17 cellular contexts compared by ENCODE assay signal in the genomic region with DNA sequence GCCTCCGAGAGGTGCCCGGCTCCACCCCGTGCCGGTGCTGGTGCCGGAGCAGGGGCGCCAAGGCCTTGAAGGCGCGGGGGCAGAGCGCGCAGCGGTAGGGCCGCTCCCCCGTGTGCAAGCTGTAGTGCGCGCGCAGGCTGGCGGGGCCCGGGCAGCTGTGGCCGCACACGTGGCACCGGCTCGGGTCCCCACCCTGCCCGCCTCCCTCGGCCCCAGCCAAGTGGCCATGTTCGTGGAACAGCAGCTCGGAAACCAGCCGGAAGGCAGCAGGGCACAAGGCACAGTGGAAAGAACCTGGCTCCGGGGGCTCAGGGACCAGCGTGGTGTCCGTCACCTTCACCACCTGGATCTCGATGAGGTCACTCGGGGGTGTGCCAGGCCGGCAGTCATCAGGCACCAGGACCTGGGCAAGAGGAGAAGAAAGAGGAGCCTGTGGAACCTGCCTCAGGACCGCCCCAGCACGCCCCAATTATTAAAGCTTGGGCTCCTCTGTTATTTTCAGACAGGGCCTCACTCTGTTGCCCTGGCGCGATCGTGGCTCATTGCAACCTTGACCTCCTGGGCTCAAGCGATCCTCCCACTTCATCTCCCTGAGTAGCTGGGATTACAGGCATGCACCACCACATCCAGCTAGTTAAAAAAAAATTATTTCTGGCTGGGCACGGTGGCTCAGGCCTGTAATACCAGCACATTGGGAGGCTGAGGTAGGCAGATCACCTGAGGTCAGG. TPM values are rescaled to one million over a fixed set of nuclear protein-coding genes. Genes with fewer than 3 reads are reported as not detected.
DNase-seq lines count a peak whose midpoint lies in the region; ATAC-seq, FAIRE-seq and TF ChIP-seq lines count a peak whose summit lies in the region.
"Had no signal": no experiment of that assay in that cellular context is flagged by ENCODE, and none has a peak within 500 bp of the region (broad histone marks: within the 10 kb centered on the region; RNA-seq: fewer than 3 reads in every experiment).

No MANE protein-coding gene starts in this region.

- H4K20me1 ChIP-seq in HepG2 (ENCODE audit: insufficient read depth, low read length): peaks cover 14% of the 10 kb centered on the region; the same call in 1 of the 2 replicates

- TF ChIP-seq CTCF in GM10266 (IDR thresholded peaks at IDR 0.05; ENCODE audit: control insufficient read depth, insufficient read depth, low read depth, missing control alignments): no peak
- no peak for TF ChIP-seq CTCF in HepG2 (CRISPR knock-in tag; IDR thresholded peaks at IDR 0.05)
- TF ChIP-seq CTCF in spleen (IDR thresholded peaks at IDR 0.05 in 8 of 11, conservative IDR thresholded peaks at IDR 0.05 in 3 of 11): no peak

- POLR2A ChIA-PET in HepG2 (lab: Yijun Ruan, JAX): interaction anchor here (0.6 to 2.8 kb wide), 3 partner anchors 13 to 31 kb away, joined by 3 to 23 read pairs (median 3); partner anchors contain the start of gene ZNF865

- CTCF ChIA-PET in HepG2 (lab: Yijun Ruan, JAX; ENCODE audit: low intra/inter-chr PET ratio, low total read pairs): no interaction called here

- no peak for TF ChIP-seq POLR2A in HepG2 (IDR thresholded peaks at IDR 0.05; ENCODE audit: insufficient read depth in 1 of 2, low read depth in 2 of 2, low read length in 2 of 2)
- no peak for TF ChIP-seq POLR2A in spleen (IDR thresholded peaks at IDR 0.05)

- no peak for FAIRE-seq in HepG2 (lab: Jason Lieb, UNC)
- FAIRE-seq: G401.6 had no signal

- H3K4me1 ChIP-seq in HepG2 (ENCODE audit: insufficient read depth, low read length) (peaks cover 36% of the 10 kb centered on the region), spleen (peaks cover 0 to 94% (median 37%) of the 10 kb centered on the region in 6 donors)

- no peak overlapping the region for H2AFZ ChIP-seq in HepG2 (ENCODE audit: low read length)
- H2AFZ ChIP-seq: GM23338 had no signal

- ATAC-seq in HepG2: no peak
- ATAC-seq in GM19023 (IDR thresholded peaks at IDR 0.05; ENCODE audit: unreplicated experiment): no peak
- ATAC-seq: GM23338, HCT116, PC-3 had no signal

- H3K27me3 ChIP-seq in H7 (ENCODE audit: control insufficient read depth, insufficient read depth, low read length): no peaks in the 10 kb centered on the region
- no peaks in the 10 kb centered on the region for H3K27me3 ChIP-seq in HepG2 (ENCODE audit: control insufficient read depth in 1 of 2, insufficient read depth in 2 of 2, low read length in 2 of 2)
- no peaks in the 10 kb centered on the region for H3K27me3 ChIP-seq in spleen (replicated peaks in 1 of 7)

- in situ Hi-C loops in HepG2 (cut with HindIII; ENCODE audit: extremely low pct_ligation_motif_present, low pct_unique_long_range_greater_than_20kb): no loop called here

- H3K79me2 ChIP-seq in HepG2 (ENCODE audit: insufficient read depth, low read length): peaks cover 4% of the 10 kb centered on the region

- DNase-seq in GM10266 (ENCODE audit: extremely low spot score) (peak; percentile 32), H7 (peak; percentile 54), HepG2 (ENCODE audit: low spot score) (no peak), spleen (peak; percentile 78), COLO668 (lab: John Stamatoyannopoulos, UW; ENCODE audit: unreplicated experiment) (no peak), T-helper 1 cell (no peak)
- DNase-seq: ACHN, DND-41, NCI-H1694 treated with DMSO at 0.1 percent for 48 hours, NCI-H526, PC-3, RPMI8226 had no signal

- TF ChIP-seq EP300 in HepG2 (IDR thresholded peaks at IDR 0.05; ENCODE audit: low read depth in 2 of 2, low read length in 2 of 2): no peak
- TF ChIP-seq EP300 in HepG2 (CRISPR knock-in tag; IDR thresholded peaks at IDR 0.05; ENCODE audit: borderline replicate concordance): no peak

- WGBS in HepG2 (ENCODE audit: low lambda C conversion rate): 85% methylated on average over 24 of the region's 40 CpGs
- 91 to 94% (median 92%) methylated on average over 15 to 40 of the region's 40 CpGs for WGBS in spleen, 5 donors

- H3K4me3 ChIP-seq in H7 (ENCODE audit: insufficient read depth, low read depth, low read length): no peak overlapping the region
- H3K4me3 ChIP-seq in HepG2 (replicated peaks in 1 of 3; ENCODE audit: insufficient read depth in 1 of 3, low read depth in 2 of 3, low read length in 3 of 3): no peak overlapping the region
- H3K4me3 ChIP-seq in spleen: no peak overlapping the region
- H3K4me3 ChIP-seq: GM23338 had no signal

- H3K9me3 ChIP-seq in HepG2 (ENCODE audit: low read length) (no peaks in the 10 kb centered on the region), spleen (no peaks in the 10 kb centered on the region)

- peaks cover 3% of the 10 kb centered on the region for H3K36me3 ChIP-seq in H7 (replicated peaks; ENCODE audit: control insufficient read depth, insufficient read depth, low read length)
- H3K36me3 ChIP-seq in HepG2 (replicated peaks in 1 of 2; ENCODE audit: control insufficient read depth in 1 of 2, insufficient read depth in 2 of 2, low read length in 2 of 2): peaks cover 1 to 3% of the 10 kb centered on the region in 2 experiments; a peak in 1 of 5 replicates
- peaks cover 0 to 33% (median 10%) of the 10 kb centered on the region in 6 donors for H3K36me3 ChIP-seq in spleen

- H3K4me2 ChIP-seq in HepG2 (ENCODE audit: low read depth, low read length): no peak overlapping the region
- H3K4me2 ChIP-seq: GM23338 had no signal

- no peak for TF ChIP-seq RAD21 in HepG2 (CRISPR knock-in tag; IDR thresholded peaks at IDR 0.05)

- no TSS peak for BruUV-seq in HepG2 (replicated peaks; lab: Mats Ljungman, UMichigan)

- H3K27ac ChIP-seq in HepG2 (ENCODE audit: extremely low read length, insufficient read depth, low read length): no peak overlapping the region
- peak overlapping the region in 3 of 8 donors; percentile 82 to 97 (median 95) for H3K27ac ChIP-seq in spleen
- H3K27ac ChIP-seq: C4-2B had no signal

- no peak overlapping the region for H3K9ac ChIP-seq in HepG2 (ENCODE audit: insufficient read depth, low read depth, low read length)

- intact Hi-C loops in HepG2 (cut with micrococcal nuclease; ENCODE audit: unreplicated experiment): no loop called here
- intact Hi-C loops in spleen (cut with DNase I; ENCODE audit: low total_unique reads): no loop called here

RNA-seq across cellular contexts. Expression of gene ZNF784, which starts 2.0 kb away (rescaled TPM):
- total RNA-seq in H7 (2014; rRNA removed; shearing (Covaris generic)): 9.8 and 12.5 TPM in 2 replicates
- total RNA-seq in HepG2 (2016; rRNA removed; fragmentation: Illumina TruSeq; extraction: Trizol) (4.0 and 4.2 TPM in 2 replicates), spleen (1 to 10 TPM; 4.0 to 10.0 (median 7.1) TPM)
- 1.1 and 1.3 TPM in 2 replicates for total RNA-seq in HepG2 (2016; cell fraction: cytosol; rRNA removed; fragmentation: Illumina TruSeq; extraction: Trizol; ENCODE audit: low read depth)
- total RNA-seq in HepG2 (2016; cell fraction: insoluble cytoplasmic fraction; rRNA removed; fragmentation: Illumina TruSeq; extraction: Trizol): 3.2 and 4.6 TPM in 2 replicates
- 3.3 and 3.7 TPM in 2 replicates for total RNA-seq in HepG2 (2016; cell fraction: membrane; rRNA removed; fragmentation: Illumina TruSeq; extraction: Trizol)
- total RNA-seq in HepG2 (2016; cell fraction: nucleus; rRNA removed; fragmentation: Illumina TruSeq; extraction: Trizol): 1.9 and 2.1 TPM in 2 replicates
- polyA plus RNA-seq in HepG2 (2011; rRNA removed) (4.1 and 5.1 TPM in 2 replicates), spleen (1 to 10 TPM; 3.3 to 7.6 (median 5.6) TPM)
- polyA plus RNA-seq in HepG2 (2011; cell fraction: cytosol; rRNA removed): 2.9 and 3.0 TPM in 2 replicates
- 9.8 and 12.0 TPM in 2 replicates for polyA plus RNA-seq in HepG2 (2011; cell fraction: nucleus; rRNA removed)
- polyA plus RNA-seq in HepG2 (2012): 4.6 and 5.3 TPM in 2 replicates
- 1.1 and 1.2 TPM in 2 replicates for polyA plus RNA-seq in HepG2 (2016; cell fraction: cytosol; fragmentation: Illumina TruSeq; extraction: Trizol; ENCODE audit: low read depth)
- polyA plus RNA-seq in HepG2 (2016; cell fraction: insoluble cytoplasmic fraction; fragmentation: Illumina TruSeq; extraction: Trizol; ENCODE audit: low read depth): 4.7 and 4.8 TPM in 2 replicates
- 1.6 and 1.9 TPM in 2 replicates for polyA plus RNA-seq in HepG2 (2016; cell fraction: membrane; fragmentation: Illumina TruSeq; extraction: Trizol; ENCODE audit: low read depth)
- 4.1 and 5.8 TPM in 2 replicates for polyA plus RNA-seq in HepG2 (2016; cell fraction: nucleus; fragmentation: Illumina TruSeq; extraction: Trizol; ENCODE audit: insufficient read depth, low read depth)
- polyA minus RNA-seq in HepG2 (2011; rRNA and poly(A)+ RNA removed; ENCODE audit: low replicate concordance): 2.9 and 8.2 TPM in 2 replicates
- 1.7 and 2.9 TPM in 2 replicates for polyA minus RNA-seq in HepG2 (2011; cell fraction: cytosol; rRNA and poly(A)+ RNA removed)
- polyA minus RNA-seq in HepG2 (2011; cell fraction: nucleus; rRNA and poly(A)+ RNA removed): 4.8 and 5.4 TPM in 2 replicates

RNA-seq across cellular contexts. Expression of gene ZNF865, which starts 17.0 kb away (rescaled TPM):
- total RNA-seq in H7 (2014; rRNA removed; shearing (Covaris generic)): 3.5 and 4.9 TPM in 2 replicates
- total RNA-seq in HepG2 (2016; rRNA removed; fragmentation: Illumina TruSeq; extraction: Trizol) (0.93 and 1.0 TPM in 2 replicates), spleen (10 to 100 TPM; 12.2 to 23.3 (median 17.8) TPM)
- total RNA-seq in HepG2 (2016; cell fraction: cytosol; rRNA removed; fragmentation: Illumina TruSeq; extraction: Trizol; ENCODE audit: low read depth): 0.26 and 0.30 TPM in 2 replicates
- 0.83 and 0.93 TPM in 2 replicates for total RNA-seq in HepG2 (2016; cell fraction: insoluble cytoplasmic fraction; rRNA removed; fragmentation: Illumina TruSeq; extraction: Trizol)
- total RNA-seq in HepG2 (2016; cell fraction: membrane; rRNA removed; fragmentation: Illumina TruSeq; extraction: Trizol): 1.1 and 1.3 TPM in 2 replicates
- 0.97 and 1.1 TPM in 2 replicates for total RNA-seq in HepG2 (2016; cell fraction: nucleus; rRNA removed; fragmentation: Illumina TruSeq; extraction: Trizol)
- polyA plus RNA-seq in HepG2 (2011; rRNA removed) (1.0 and 1.5 TPM in 2 replicates), spleen (10 to 100 TPM in 1 of 3 donors, 1 to 10 TPM in 2; 4.8 to 10.4 (median 5.3) TPM)
- polyA plus RNA-seq in HepG2 (2011; cell fraction: cytosol; rRNA removed): 1.2 and 1.9 TPM in 2 replicates
- polyA plus RNA-seq in HepG2 (2011; cell fraction: nucleus; rRNA removed): 3.2 and 3.9 TPM in 2 replicates
- 1.9 and 2.1 TPM in 2 replicates for polyA plus RNA-seq in HepG2 (2012)
- 0.71 and 0.81 TPM in 2 replicates for polyA plus RNA-seq in HepG2 (2016; cell fraction: cytosol; fragmentation: Illumina TruSeq; extraction: Trizol; ENCODE audit: low read depth)
- 3.6 and 4.1 TPM in 2 replicates for polyA plus RNA-seq in HepG2 (2016; cell fraction: insoluble cytoplasmic fraction; fragmentation: Illumina TruSeq; extraction: Trizol; ENCODE audit: low read depth)
- 2.4 and 2.8 TPM in 2 replicates for polyA plus RNA-seq in HepG2 (2016; cell fraction: membrane; fragmentation: Illumina TruSeq; extraction: Trizol; ENCODE audit: low read depth)
- polyA plus RNA-seq in HepG2 (2016; cell fraction: nucleus; fragmentation: Illumina TruSeq; extraction: Trizol; ENCODE audit: insufficient read depth, low read depth): 6.6 and 6.7 TPM in 2 replicates
- 2.5 and 2.6 TPM in 2 replicates for polyA minus RNA-seq in HepG2 (2011; rRNA and poly(A)+ RNA removed; ENCODE audit: low replicate concordance)
- 2.0 and 2.2 TPM in 2 replicates for polyA minus RNA-seq in HepG2 (2011; cell fraction: cytosol; rRNA and poly(A)+ RNA removed)
- 0.62 and 0.90 TPM in 2 replicates for polyA minus RNA-seq in HepG2 (2011; cell fraction: nucleus; rRNA and poly(A)+ RNA removed)

RNA-seq across cellular contexts. Expression of gene ZNF580, which starts 18.4 kb away (rescaled TPM):
- 16.0 and 25.0 TPM in 2 replicates for total RNA-seq in H7 (2014; rRNA removed; shearing (Covaris generic))
- 3.0 and 4.4 TPM in 2 replicates for total RNA-seq in HepG2 (2016; rRNA removed; fragmentation: Illumina TruSeq; extraction: Trizol)
- total RNA-seq in HepG2 (2016; cell fraction: cytosol; rRNA removed; fragmentation: Illumina TruSeq; extraction: Trizol; ENCODE audit: low read depth): 4.9 and 7.2 TPM in 2 replicates
- total RNA-seq in HepG2 (2016; cell fraction: insoluble cytoplasmic fraction; rRNA removed; fragmentation: Illumina TruSeq; extraction: Trizol): 1.4 and 3.8 TPM in 2 replicates
- 6.2 and 8.6 TPM in 2 replicates for total RNA-seq in HepG2 (2016; cell fraction: membrane; rRNA removed; fragmentation: Illumina TruSeq; extraction: Trizol)
- total RNA-seq in HepG2 (2016; cell fraction: nucleus; rRNA removed; fragmentation: Illumina TruSeq; extraction: Trizol): 3.4 and 4.3 TPM in 2 replicates
- 6.0 and 7.0 TPM in 2 replicates for polyA plus RNA-seq in HepG2 (2011; rRNA removed)
- polyA plus RNA-seq in HepG2 (2011; cell fraction: cytosol; rRNA removed): 4.7 and 7.3 TPM in 2 replicates
- polyA plus RNA-seq in HepG2 (2011; cell fraction: nucleus; rRNA removed): 27.6 and 35.1 TPM in 2 replicates
- 18.9 and 26.2 TPM in 2 replicates for polyA plus RNA-seq in HepG2 (2012)
- polyA plus RNA-seq in HepG2 (2016; cell fraction: cytosol; fragmentation: Illumina TruSeq; extraction: Trizol; ENCODE audit: low read depth): 32.0 and 36.6 TPM in 2 replicates
- 11.3 and 16.8 TPM in 2 replicates for polyA plus RNA-seq in HepG2 (2016; cell fraction: insoluble cytoplasmic fraction; fragmentation: Illumina TruSeq; extraction: Trizol; ENCODE audit: low read depth)
- polyA plus RNA-seq in HepG2 (2016; cell fraction: membrane; fragmentation: Illumina TruSeq; extraction: Trizol; ENCODE audit: low read depth): 30.4 and 35.3 TPM in 2 replicates
- 20.0 and 25.7 TPM in 2 replicates for polyA plus RNA-seq in HepG2 (2016; cell fraction: nucleus; fragmentation: Illumina TruSeq; extraction: Trizol; ENCODE audit: insufficient read depth, low read depth)
- polyA minus RNA-seq in HepG2 (2011; rRNA and poly(A)+ RNA removed; ENCODE audit: low replicate concordance): 7.9 and 9.8 TPM in 2 replicates
- 8.1 and 9.1 TPM in 2 replicates for polyA minus RNA-seq in HepG2 (2011; cell fraction: cytosol; rRNA and poly(A)+ RNA removed)
- polyA minus RNA-seq in HepG2 (2011; cell fraction: nucleus; rRNA and poly(A)+ RNA removed): 7.1 and 8.8 TPM in 2 replicates
- 10 to 100 TPM; 25.4 to 58.7 (median 31.7) TPM for total RNA-seq in spleen
- 10 to 100 TPM; 18.9 to 36.7 (median 33.3) TPM for polyA plus RNA-seq in spleen

RNA-seq across cellular contexts. Expression of gene ZNF581, which starts 21.0 kb away (rescaled TPM):
- 64.7 and 67.0 TPM in 2 replicates for total RNA-seq in H7 (2014; rRNA removed; shearing (Covaris generic))
- total RNA-seq in HepG2 (2016; rRNA removed; fragmentation: Illumina TruSeq; extraction: Trizol) (18.4 and 19.6 TPM in 2 replicates), spleen (10 to 100 TPM; 21.4 to 34.9 (median 27.2) TPM)
- total RNA-seq in HepG2 (2016; cell fraction: cytosol; rRNA removed; fragmentation: Illumina TruSeq; extraction: Trizol; ENCODE audit: low read depth): 34.0 and 35.7 TPM in 2 replicates
- 17.7 and 20.9 TPM in 2 replicates for total RNA-seq in HepG2 (2016; cell fraction: insoluble cytoplasmic fraction; rRNA removed; fragmentation: Illumina TruSeq; extraction: Trizol)
- 38.4 and 42.1 TPM in 2 replicates for total RNA-seq in HepG2 (2016; cell fraction: membrane; rRNA removed; fragmentation: Illumina TruSeq; extraction: Trizol)
- 10.8 and 12.4 TPM in 2 replicates for total RNA-seq in HepG2 (2016; cell fraction: nucleus; rRNA removed; fragmentation: Illumina TruSeq; extraction: Trizol)
- polyA plus RNA-seq in HepG2 (2011; rRNA removed) (49.5 and 52.6 TPM in 2 replicates), spleen (10 to 100 TPM; 39.8 to 46.5 (median 43.6) TPM)
- 38.8 and 63.7 TPM in 2 replicates for polyA plus RNA-seq in HepG2 (2011; cell fraction: cytosol; rRNA removed)
- polyA plus RNA-seq in HepG2 (2011; cell fraction: nucleus; rRNA removed): 31.7 and 33.0 TPM in 2 replicates
- 36.3 and 55.4 TPM in 2 replicates for polyA plus RNA-seq in HepG2 (2012)
- 26.5 and 29.6 TPM in 2 replicates for polyA plus RNA-seq in HepG2 (2016; cell fraction: cytosol; fragmentation: Illumina TruSeq; extraction: Trizol; ENCODE audit: low read depth)
- 17.0 and 19.4 TPM in 2 replicates for polyA plus RNA-seq in HepG2 (2016; cell fraction: insoluble cytoplasmic fraction; fragmentation: Illumina TruSeq; extraction: Trizol; ENCODE audit: low read depth)
- polyA plus RNA-seq in HepG2 (2016; cell fraction: membrane; fragmentation: Illumina TruSeq; extraction: Trizol; ENCODE audit: low read depth): 31.3 and 37.7 TPM in 2 replicates
- polyA plus RNA-seq in HepG2 (2016; cell fraction: nucleus; fragmentation: Illumina TruSeq; extraction: Trizol; ENCODE audit: insufficient read depth, low read depth): 21.8 and 23.7 TPM in 2 replicates
- 18.8 and 71.6 TPM in 2 replicates for polyA minus RNA-seq in HepG2 (2011; rRNA and poly(A)+ RNA removed; ENCODE audit: low replicate concordance)
- polyA minus RNA-seq in HepG2 (2011; cell fraction: cytosol; rRNA and poly(A)+ RNA removed): 32.7 and 49.8 TPM in 2 replicates
- 8.4 and 9.6 TPM in 2 replicates for polyA minus RNA-seq in HepG2 (2011; cell fraction: nucleus; rRNA and poly(A)+ RNA removed)

RNA-seq across cellular contexts. Expression of gene ZNF524, which starts 22.3 kb away (rescaled TPM):
- total RNA-seq in H7 (2014; rRNA removed; shearing (Covaris generic)): 11.2 and 13.6 TPM in 2 replicates
- total RNA-seq in HepG2 (2016; rRNA removed; fragmentation: Illumina TruSeq; extraction: Trizol) (1.6 and 4.6 TPM in 2 replicates), spleen (10 to 100 TPM; 19.7 to 42.5 (median 23.9) TPM)
- 6.2 and 7.2 TPM in 2 replicates for total RNA-seq in HepG2 (2016; cell fraction: cytosol; rRNA removed; fragmentation: Illumina TruSeq; extraction: Trizol; ENCODE audit: low read depth)
- 2.8 and 4.6 TPM in 2 replicates for total RNA-seq in HepG2 (2016; cell fraction: insoluble cytoplasmic fraction; rRNA removed; fragmentation: Illumina TruSeq; extraction: Trizol)
- 7.6 and 10.2 TPM in 2 replicates for total RNA-seq in HepG2 (2016; cell fraction: membrane; rRNA removed; fragmentation: Illumina TruSeq; extraction: Trizol)
- total RNA-seq in HepG2 (2016; cell fraction: nucleus; rRNA removed; fragmentation: Illumina TruSeq; extraction: Trizol): 2.7 TPM in 2 replicates
- polyA plus RNA-seq in HepG2 (2011; rRNA removed) (3.2 and 5.0 TPM in 2 replicates), spleen (10 to 100 TPM; 33.3 to 57.8 (median 39.2) TPM)
- 3.9 and 7.0 TPM in 2 replicates for polyA plus RNA-seq in HepG2 (2011; cell fraction: cytosol; rRNA removed)
- polyA plus RNA-seq in HepG2 (2011; cell fraction: nucleus; rRNA removed): 8.3 and 9.7 TPM in 2 replicates
- polyA plus RNA-seq in HepG2 (2012): 2.9 and 4.1 TPM in 2 replicates
- 8.5 and 8.9 TPM in 2 replicates for polyA plus RNA-seq in HepG2 (2016; cell fraction: cytosol; fragmentation: Illumina TruSeq; extraction: Trizol; ENCODE audit: low read depth)
- polyA plus RNA-seq in HepG2 (2016; cell fraction: insoluble cytoplasmic fraction; fragmentation: Illumina TruSeq; extraction: Trizol; ENCODE audit: low read depth): 3.6 and 4.5 TPM in 2 replicates
- polyA plus RNA-seq in HepG2 (2016; cell fraction: membrane; fragmentation: Illumina TruSeq; extraction: Trizol; ENCODE audit: low read depth): 9.0 and 9.5 TPM in 2 replicates
- polyA plus RNA-seq in HepG2 (2016; cell fraction: nucleus; fragmentation: Illumina TruSeq; extraction: Trizol; ENCODE audit: insufficient read depth, low read depth): 4.9 and 5.2 TPM in 2 replicates
- 3.5 and 3.9 TPM in 2 replicates for polyA minus RNA-seq in HepG2 (2011; rRNA and poly(A)+ RNA removed; ENCODE audit: low replicate concordance)
- 2.5 and 3.1 TPM in 2 replicates for polyA minus RNA-seq in HepG2 (2011; cell fraction: cytosol; rRNA and poly(A)+ RNA removed)
- 2.7 and 3.3 TPM in 2 replicates for polyA minus RNA-seq in HepG2 (2011; cell fraction: nucleus; rRNA and poly(A)+ RNA removed)

Comparison
In these comparisons a context has a peak if more than half of its experiments do, and no peak if none do; other contexts are left out.
1. DNase-seq: peak in GM10266 (single experiment), H7 (single experiment) and spleen (single experiment); none in HepG2 (single experiment), COLO668 (single experiment) and T-helper 1 cell (0 of 5).